ENCODE assay signal across 7 cellular contexts in genomic region chr18:3601106-3601755, GRCh38.
DNase-seq lines count a peak whose midpoint lies in the region; ATAC-seq, FAIRE-seq and TF ChIP-seq lines count a peak whose summit lies in the region.
"Not testable (repeated sequence)": the region's sequence is repeated elsewhere in the genome, so short reads cannot be mapped to it uniquely, and the experiment has no call there.

No MANE protein-coding gene starts in this region.

- H3K9me3 ChIP-seq in A549; HUES48 (ENCODE audit: control insufficient read depth, insufficient read depth, low read length); RWPE2 (ENCODE audit: severe bottlenecking); neural progenitor cell (ENCODE audit: low read depth): not testable (repeated sequence)

- H3K36me3 ChIP-seq in HUES48 (ENCODE audit: control insufficient read depth, insufficient read depth, low read length); RWPE2 (ENCODE audit: low read depth); neural progenitor cell: not testable (repeated sequence)

- H3K9me3 Mint-ChIP-seq in activated naive CD4-positive, alpha-beta T cell treated with anti-CD3 and anti-CD28 coated beads, Interleukin-2, amount 10 ng/mL, durations not matched to agents 7 days and 5 days; neural progenitor cell: not testable (repeated sequence)

- TF ChIP-seq EP300 in A549 (IDR thresholded peaks at IDR 0.05), result not testable (repeated sequence)

- peaks cover 35% of the 10 kb centered on the region for H3K4me1 Mint-ChIP-seq in activated naive CD4-positive, alpha-beta T cell treated with anti-CD3 and anti-CD28 coated beads, Interleukin-2, amount 10 ng/mL, durations not matched to agents 7 days and 5 days
- H3K4me1 Mint-ChIP-seq in neural progenitor cell, result peaks cover 36% of the 10 kb centered on the region

- not testable (repeated sequence) for H3K4me3 Mint-ChIP-seq in activated naive CD4-positive, alpha-beta T cell treated with anti-CD3 and anti-CD28 coated beads, Interleukin-2, amount 10 ng/mL, durations not matched to agents 7 days and 5 days; neural progenitor cell

- H3K9ac ChIP-seq in HUES48 (ENCODE audit: low read depth, low read length); neural progenitor cell: not testable (repeated sequence)

- TF ChIP-seq CTCF in A549 (IDR thresholded peaks at IDR 0.05); RWPE2 (IDR thresholded peaks at IDR 0.05; ENCODE audit: poor library complexity, severe bottlenecking); neural progenitor cell (IDR thresholded peaks at IDR 0.05): not testable (repeated sequence)

- not testable (repeated sequence) for H3K4me2 ChIP-seq in A549, neural progenitor cell

- H3K27me3 ChIP-seq in HUES48 (ENCODE audit: control insufficient read depth, insufficient read depth, low read length); RWPE2 (ENCODE audit: insufficient read depth, poor library complexity, severe bottlenecking); neural progenitor cell: not testable (repeated sequence)

- not testable (repeated sequence) for ATAC-seq in A549; RWPE2 (ENCODE audit: low read depth)

- 87% methylated on average over 12 of the region's 12 CpGs for WGBS in A549 (ENCODE audit: missing lambda C conversion rate)

- intact Hi-C loops in cardiac septum (cut with DNase I), result loop anchor here (5.0 kb wide), 1 partner anchor 339 kb away; the partner anchor contains the start of gene MYL12B

- H3F3A ChIP-seq in neural progenitor cell (ENCODE audit: low read depth), result peaks cover 55% of the 10 kb centered on the region

- CTCF ChIA-PET in A549 (lab: Yijun Ruan, JAX), result interaction anchor here (3.7 to 13.2 kb wide), 2 partner anchors 65 to 148 kb away, joined by 21 to 136 read pairs; no protein-coding TSS in a partner anchor
- CTCF ChIA-PET in activated naive CD4-positive, alpha-beta T cell treated with anti-CD3 and anti-CD28 coated beads, Interleukin-2, amount 10 ng/mL, durations not matched to agents 7 days and 5 days (lab: Charles Lee), result interaction anchor here (2.1 to 4.0 kb wide), 2 partner anchors 51 to 64 kb away, joined by 4 to 27 read pairs; no protein-coding TSS in a partner anchor

- H3K27ac ChIP-seq in A549 (peak overlapping the region; percentile 99 to 100), HUES48 (ENCODE audit: low read depth, low read length) (peak overlapping the region; percentile 100), RWPE2 (ENCODE audit: poor library complexity, severe bottlenecking) (peak overlapping the region; percentile 99)
- H3K27ac ChIP-seq in neural progenitor cell, result not testable (repeated sequence)

- H2AFZ ChIP-seq in neural progenitor cell (replicated peaks), result not testable (repeated sequence)

- peaks cover 30% of the 10 kb centered on the region for H3K79me2 ChIP-seq in neural progenitor cell (ENCODE audit: low read depth)

- FAIRE-seq in A549 (lab: Jason Lieb, UNC), result not testable (repeated sequence)

- H3K27me3 Mint-ChIP-seq in activated naive CD4-positive, alpha-beta T cell treated with anti-CD3 and anti-CD28 coated beads, Interleukin-2, amount 10 ng/mL, durations not matched to agents 7 days and 5 days; neural progenitor cell (ENCODE audit: insufficient read depth, low read depth): not testable (repeated sequence)

- not testable (repeated sequence) for TF ChIP-seq RAD21 in A549 (conservative IDR thresholded peaks at IDR 0.05 in 1 of 2, IDR thresholded peaks at IDR 0.05 in 1 of 2)

- not testable (repeated sequence) for H4K20me1 ChIP-seq in neural progenitor cell (ENCODE audit: low read depth)

- H3K27ac Mint-ChIP-seq in activated naive CD4-positive, alpha-beta T cell treated with anti-CD3 and anti-CD28 coated beads, Interleukin-2, amount 10 ng/mL, durations not matched to agents 7 days and 5 days, result peak overlapping the region; percentile 38
- peak overlapping the region; percentile 48 for H3K27ac Mint-ChIP-seq in neural progenitor cell

- POLR2A ChIA-PET in A549 (lab: Yijun Ruan, JAX), result interaction anchor here (0.5 to 3.6 kb wide), 5 partner anchors 7 to 179 kb away, joined by 3 to 101 read pairs (median 73); no protein-coding TSS in a partner anchor

- not testable (repeated sequence) for DNase-seq in A549 (ENCODE audit: low read depth in 1 of 2, low spot score in 1 of 2); RWPE2 (ENCODE audit: low spot score); activated naive CD4-positive, alpha-beta T cell treated with anti-CD3 and anti-CD28 coated beads, Interleukin-2, amount 10 ng/mL, durations not matched to agents 7 days and 5 days; neural progenitor cell (ENCODE audit: low spot score)
- DNase-seq in DMS53 (lab: John Stamatoyannopoulos, UW) (peak; percentile 33), cardiac septum (ENCODE audit: low spot score) (peak; percentile 67)

- not testable (repeated sequence) for H3K4me3 ChIP-seq in A549; HUES48 (ENCODE audit: low read depth, low read length); RWPE2 (ENCODE audit: severe bottlenecking); neural progenitor cell

- H3K4me1 ChIP-seq in A549 (peaks cover 77% of the 10 kb centered on the region), HUES48 (ENCODE audit: control insufficient read depth, insufficient read depth, low read length) (peaks cover 28% of the 10 kb centered on the region), RWPE2 (ENCODE audit: insufficient read depth, poor library complexity, severe bottlenecking) (peaks cover 30% of the 10 kb centered on the region), neural progenitor cell (peaks cover 38% of the 10 kb centered on the region)

- not testable (repeated sequence) for TF ChIP-seq POLR2A in A549 (IDR thresholded peaks at IDR 0.05; ENCODE audit: low read length)

- H3K36me3 Mint-ChIP-seq in activated naive CD4-positive, alpha-beta T cell treated with anti-CD3 and anti-CD28 coated beads, Interleukin-2, amount 10 ng/mL, durations not matched to agents 7 days and 5 days, result peaks cover 26% of the 10 kb centered on the region
- not testable (repeated sequence) for H3K36me3 Mint-ChIP-seq in neural progenitor cell

TF ChIP-seq in A549, 52 proteins besides CTCF, POLR2A, EP300 and RAD21:
- TF ChIP-seq HOXA7 (CRISPR knock-in tag; IDR thresholded peaks at IDR 0.05), result 0 out of 2 replicates have a peak, but pooled peaks have one; percentile 55
TF ChIP-seq in A549: peak in this region for 1; not testable (repeated sequence) for 51.
